Comparison of ENCODE assay signal across 17 cellular contexts in genomic region chr11:118442903-118443589, GRCh38. TPM values are rescaled to one million over a fixed set of nuclear protein-coding genes. Genes with fewer than 3 reads are reported as not detected.
DNase-seq lines count a peak whose midpoint lies in the region; ATAC-seq, FAIRE-seq and TF ChIP-seq lines count a peak whose summit lies in the region.
"Had no signal": no experiment of that assay in that cellular context is flagged by ENCODE, and none has a peak within 500 bp of the region (broad histone marks: within the 10 kb centered on the region; RNA-seq: fewer than 3 reads in every experiment).

No MANE protein-coding gene starts in this region.

- peak overlapping the region; percentile 24 to 95 (median 78) for H3K27ac Mint-ChIP-seq in CD8-positive, alpha-beta memory T cell
- peak overlapping the region; percentile 73 for H3K27ac Mint-ChIP-seq in activated T-helper 2 cell treated with anti-CD3 and anti-CD28 coated beads, Interferon-gamma antibody, Interleukin-2, Interleukin-4, amounts not matched to agents 10 μg/mL and 5 μg/mL and 100 μg/mL, durations not matched to agents 14 hours and 24 hours and 36 hours
- H3K27ac Mint-ChIP-seq in naive B cell = peak overlapping the region in 5 of 6 donors; percentile 45 to 92 (median 69)

- peaks cover 92 to 94% (median 94%) of the 10 kb centered on the region in 3 donors for H3K4me1 Mint-ChIP-seq in CD8-positive, alpha-beta memory T cell
- H3K4me1 Mint-ChIP-seq in activated T-helper 2 cell treated with anti-CD3 and anti-CD28 coated beads, Interferon-gamma antibody, Interleukin-2, Interleukin-4, amounts not matched to agents 10 μg/mL and 5 μg/mL and 100 μg/mL, durations not matched to agents 14 hours and 24 hours and 36 hours (ENCODE audit: low read depth) = peaks cover 82% of the 10 kb centered on the region
- peaks cover 74 to 90% (median 86%) of the 10 kb centered on the region in 3 donors for H3K4me1 Mint-ChIP-seq in naive B cell

- H3K36me3 Mint-ChIP-seq in CD8-positive, alpha-beta memory T cell = peaks cover 0 to 63% (median 18%) of the 10 kb centered on the region in 3 donors
- peaks cover 64% of the 10 kb centered on the region for H3K36me3 Mint-ChIP-seq in activated T-helper 2 cell treated with anti-CD3 and anti-CD28 coated beads, Interferon-gamma antibody, Interleukin-2, Interleukin-4, amounts not matched to agents 10 μg/mL and 5 μg/mL and 100 μg/mL, durations not matched to agents 14 hours and 24 hours and 36 hours (ENCODE audit: low read depth)
- peaks cover 0 to 6% of the 10 kb centered on the region in 2 donors for H3K36me3 Mint-ChIP-seq in naive B cell

- FAIRE-seq in GM19239 (lab: Jason Lieb, UNC) = peak; percentile 28
- FAIRE-seq: RCC 7860, urothelium cell line had no signal

- no peaks in the 10 kb centered on the region for H3K9me3 ChIP-seq in CD8-positive, alpha-beta memory T cell (ENCODE audit: low read length)
- no peaks in the 10 kb centered on the region for H3K9me3 ChIP-seq in right lobe of liver
- H3K9me3 ChIP-seq: BLaER1, gastroesophageal sphincter had no signal

- no peaks in the 10 kb centered on the region for H3K36me3 ChIP-seq in CD8-positive, alpha-beta memory T cell (ENCODE audit: insufficient read depth, low read length)
- peaks cover 0 to 2% (median 0%) of the 10 kb centered on the region in 4 donors for H3K36me3 ChIP-seq in right lobe of liver
- H3K36me3 ChIP-seq: gastroesophageal sphincter had no signal

- 85% methylated on average over 4 of the region's 4 CpGs for WGBS in right lobe of liver (ENCODE audit: insufficient coverage, low coverage, low lambda C conversion rate, missing lambda C conversion rate)

- no peak for ATAC-seq in naive B cell (ENCODE audit: low read depth in 2 of 2)
- no peak for ATAC-seq in right lobe of liver
- ATAC-seq in HG03045 (IDR thresholded peaks at IDR 0.05; ENCODE audit: unreplicated experiment) = no peak
- ATAC-seq in GM18907 (IDR thresholded peaks at IDR 0.05; ENCODE audit: unreplicated experiment) = no peak
- ATAC-seq: gastroesophageal sphincter had no signal

- CTCF ChIA-PET in CD8-positive, alpha-beta memory T cell (lab: Charles Lee) = interaction anchor here (1.6 kb wide), 1 partner anchor 15 kb away, joined by 4 read pairs; no protein-coding TSS in a partner anchor

- H3K27me3 ChIP-seq in CD8-positive, alpha-beta memory T cell (ENCODE audit: insufficient read depth, low read length, poor library complexity, severe bottlenecking) = no peaks in the 10 kb centered on the region
- H3K27me3 ChIP-seq in right lobe of liver = no peaks in the 10 kb centered on the region
- H3K27me3 ChIP-seq: BLaER1, gastroesophageal sphincter had no signal

- peaks cover 81% of the 10 kb centered on the region for H3K4me1 ChIP-seq in CD8-positive, alpha-beta memory T cell (ENCODE audit: insufficient read depth, low read length)
- H3K4me1 ChIP-seq in right lobe of liver = peaks cover 0 to 25% (median 3%) of the 10 kb centered on the region in 4 donors

- no peaks in the 10 kb centered on the region for H3K27me3 Mint-ChIP-seq in CD8-positive, alpha-beta memory T cell
- H3K27me3 Mint-ChIP-seq in activated T-helper 2 cell treated with anti-CD3 and anti-CD28 coated beads, Interferon-gamma antibody, Interleukin-2, Interleukin-4, amounts not matched to agents 10 μg/mL and 5 μg/mL and 100 μg/mL, durations not matched to agents 14 hours and 24 hours and 36 hours (ENCODE audit: low read depth) = no peaks in the 10 kb centered on the region
- no peaks in the 10 kb centered on the region for H3K27me3 Mint-ChIP-seq in naive B cell

- no peak overlapping the region for H3K4me3 ChIP-seq in CD8-positive, alpha-beta memory T cell (ENCODE audit: low read length)
- no peak overlapping the region for H3K4me3 ChIP-seq in right lobe of liver
- H3K4me3 ChIP-seq: BLaER1, gastroesophageal sphincter, GM23248 had no signal

- no peak overlapping the region for H3K27ac ChIP-seq in CD8-positive, alpha-beta memory T cell (ENCODE audit: low read depth, low read length)
- H3K27ac ChIP-seq in right lobe of liver = no peak overlapping the region
- H3K27ac ChIP-seq: BLaER1, gastroesophageal sphincter, GM23248 had no signal

- H3K9me3 Mint-ChIP-seq in CD8-positive, alpha-beta memory T cell = no peaks in the 10 kb centered on the region
- no peaks in the 10 kb centered on the region for H3K9me3 Mint-ChIP-seq in activated T-helper 2 cell treated with anti-CD3 and anti-CD28 coated beads, Interferon-gamma antibody, Interleukin-2, Interleukin-4, amounts not matched to agents 10 μg/mL and 5 μg/mL and 100 μg/mL, durations not matched to agents 14 hours and 24 hours and 36 hours
- H3K9me3 Mint-ChIP-seq in naive B cell = no peaks in the 10 kb centered on the region

- POLR2A ChIA-PET in CD8-positive, alpha-beta memory T cell (lab: Charles Lee) = no interaction called here

- H3K4me3 Mint-ChIP-seq in CD8-positive, alpha-beta memory T cell = peak overlapping the region; percentile 22 to 74 (median 66)
- peak overlapping the region; percentile 31 for H3K4me3 Mint-ChIP-seq in activated T-helper 2 cell treated with anti-CD3 and anti-CD28 coated beads, Interferon-gamma antibody, Interleukin-2, Interleukin-4, amounts not matched to agents 10 μg/mL and 5 μg/mL and 100 μg/mL, durations not matched to agents 14 hours and 24 hours and 36 hours (ENCODE audit: low read depth)
- peak overlapping the region in 4 of 8 donors; percentile 3 to 16 (median 8) for H3K4me3 Mint-ChIP-seq in naive B cell

- TF ChIP-seq POLR2A in right lobe of liver (IDR thresholded peaks at IDR 0.05) = no peak

- intact Hi-C loops in activated T-helper 2 cell treated with anti-CD3 and anti-CD28 coated beads, Interferon-gamma antibody, Interleukin-2, Interleukin-4, amounts not matched to agents 10 μg/mL and 5 μg/mL and 100 μg/mL, durations not matched to agents 14 hours and 24 hours and 36 hours (cut with micrococcal nuclease) = loop anchor here (2.0 to 5.0 kb wide), 2 partner anchors 42 to 201 kb away; partner anchors contain the start of gene ATP5MG
- intact Hi-C loops in right lobe of liver (cut with DNase I) = no loop called here

- no peak for TF ChIP-seq CTCF in right lobe of liver (IDR thresholded peaks at IDR 0.05)

- DNase-seq in CD8-positive, alpha-beta memory T cell = no peak
- DNase-seq in GM19239 (ENCODE audit: insufficient read length, low spot score) = no peak
- no peak for DNase-seq in activated T-helper 2 cell treated with anti-CD3 and anti-CD28 coated beads, Interferon-gamma antibody, Interleukin-2, Interleukin-4, amounts not matched to agents 10 μg/mL and 5 μg/mL and 100 μg/mL, durations not matched to agents 14 hours and 24 hours and 36 hours (ENCODE audit: low spot score)
- DNase-seq in naive B cell = no peak
- no peak for DNase-seq in right lobe of liver
- DNase-seq: activated CD4-positive, alpha-beta T cell treated with anti-CD3 and anti-CD28 coated beads for 1 hour; caudate nucleus; GM23248; NCI-H1930; NCI-H774; SW 1271 had no signal

RNA-seq across cellular contexts. Expression of gene KMT2A, which starts 6.8 kb away (rescaled TPM):
- total RNA-seq in CD8-positive, alpha-beta memory T cell = 10 to 100 TPM; 80.0 to 80.6 TPM
- polyA plus RNA-seq in CD8-positive, alpha-beta memory T cell = 40.5 TPM
- 61.6 and 64.2 TPM in 2 replicates for total RNA-seq in activated T-helper 2 cell treated with anti-CD3 and anti-CD28 coated beads, Interferon-gamma antibody, Interleukin-2, Interleukin-4, amounts not matched to agents 10 μg/mL and 5 μg/mL and 100 μg/mL, durations not matched to agents 14 hours and 24 hours and 36 hours
- 10 to 100 TPM in 5 of 6 donors, 1 to 10 TPM in 1; 5.2 to 42.2 (median 17.1) TPM for polyA plus RNA-seq in naive B cell (ENCODE audit: low read depth in 6 of 6)
- 10 to 100 TPM; 15.5 to 24.9 (median 19.5) TPM for total RNA-seq in right lobe of liver

RNA-seq across cellular contexts. Expression of gene ATP5MG, which starts 41.6 kb away (rescaled TPM):
- 100 to 1,000 TPM; 277 to 280 TPM for total RNA-seq in CD8-positive, alpha-beta memory T cell
- polyA plus RNA-seq in CD8-positive, alpha-beta memory T cell = 632 TPM
- 237 and 266 TPM in 2 replicates for total RNA-seq in activated T-helper 2 cell treated with anti-CD3 and anti-CD28 coated beads, Interferon-gamma antibody, Interleukin-2, Interleukin-4, amounts not matched to agents 10 μg/mL and 5 μg/mL and 100 μg/mL, durations not matched to agents 14 hours and 24 hours and 36 hours
- polyA plus RNA-seq in naive B cell (ENCODE audit: low read depth in 6 of 6) = 100 to 1,000 TPM; 418 to 680 (median 501) TPM
- total RNA-seq in right lobe of liver = 100 to 1,000 TPM in 1 of 6 experiments, 10 to 100 TPM in 5; 32.6 to 127 (median 89.5) TPM
